6 cellular contexts compared by ENCODE assay signal in the genomic region with DNA sequence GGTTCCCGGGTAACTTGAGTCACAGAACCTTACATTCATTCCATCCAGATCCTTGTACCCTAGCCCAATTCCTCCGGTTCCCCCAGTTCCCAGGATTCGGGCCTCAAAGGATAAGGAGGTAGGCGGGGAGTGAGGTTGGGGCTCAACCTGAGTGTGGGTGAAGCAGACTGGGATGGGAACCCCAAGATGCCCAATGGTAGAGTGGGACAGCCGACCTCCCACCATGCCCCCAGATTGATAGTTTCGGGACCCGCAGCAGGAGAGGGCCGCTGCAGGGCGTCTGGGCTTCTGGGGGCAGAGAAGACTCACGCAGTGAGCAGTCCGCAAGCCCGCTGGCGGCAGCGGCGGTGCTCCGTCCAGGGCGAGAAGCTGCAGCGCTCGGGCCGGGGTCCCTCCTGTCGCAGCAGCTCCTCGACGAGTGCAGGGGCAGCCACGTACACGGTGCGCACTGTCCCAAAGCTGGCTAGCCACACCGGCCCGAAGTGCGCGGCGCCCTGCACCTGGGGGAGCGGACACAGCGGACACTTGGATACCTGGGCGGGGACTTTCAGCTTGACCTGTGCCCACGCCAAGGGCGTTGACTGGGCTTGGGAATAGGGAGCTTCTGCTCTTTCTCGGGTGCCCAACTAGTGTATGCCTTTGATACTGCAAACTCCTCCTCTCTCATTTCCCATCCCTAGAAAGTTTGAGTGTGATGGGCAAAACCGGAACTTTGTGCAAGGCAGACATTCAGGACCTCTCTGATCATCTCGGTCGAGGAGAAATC. TPM values are rescaled to one million over a fixed set of nuclear protein-coding genes. Genes with fewer than 3 reads are reported as not detected.
A peak's percentile ranks its signal among the peaks of the same experiment; 100 is the strongest.
DNase-seq lines count a peak whose midpoint lies in the region; TF ChIP-seq lines count a peak whose summit lies in the region.

No MANE protein-coding gene starts in this region.

- WGBS in SK-N-SH (ENCODE audit: low lambda C conversion rate) = 22% methylated on average over 19 of the region's 40 CpGs

- CTCF ChIA-PET in SK-N-SH (lab: Yijun Ruan, JAX) = interaction anchor here (0.6 to 3.1 kb wide), 14 partner anchors 9 to 232 kb away, joined by 3 to 27 read pairs (median 3); partner anchors contain the start of genes B4GALNT1, MARCHF9 and TSFM

- H3K9me2 ChIP-seq in SK-N-SH = no peaks in the 10 kb centered on the region

- H3K9me3 ChIP-seq in BLaER1 (no peaks in the 10 kb centered on the region; the same call in 1 of the 2 replicates), SK-N-SH (no peaks in the 10 kb centered on the region)

- peaks cover 3% of the 10 kb centered on the region for H3F3A ChIP-seq in SK-N-SH (replicated peaks; ENCODE audit: insufficient read depth)

- H3K9ac ChIP-seq in BLaER1 (no peak overlapping the region), SK-N-SH (no peak overlapping the region)

- TF ChIP-seq EP300 in SK-N-SH (IDR thresholded peaks at IDR 0.05; ENCODE audit: borderline replicate concordance in 1 of 2, low read depth in 1 of 2, low read length in 1 of 2) = no peak

- 0 out of 2 replicates have a peak, but pooled peaks cover 9% of the 10 kb centered on the region for H3K79me2 ChIP-seq in SK-N-SH (ENCODE audit: insufficient read depth)

- H2AFZ ChIP-seq in SK-N-SH (ENCODE audit: low read depth) = no peak overlapping the region; the same call in 1 of the 2 replicates

- H3K4me1 ChIP-seq in BLaER1 (peaks cover 15% of the 10 kb centered on the region), SK-N-SH (ENCODE audit: control insufficient read depth in 1 of 2, insufficient read depth in 2 of 2, low read depth in 1 of 2, low read length in 1 of 2) (peaks cover 2 to 28% of the 10 kb centered on the region in 2 experiments; a peak in 1 of 4 replicates)

- peak overlapping the region; percentile 47 for H3K4me3 ChIP-seq in BLaER1
- H3K4me3 ChIP-seq in SK-N-SH (ENCODE audit: low read depth in 2 of 2, low read length in 1 of 2) = peak overlapping the region in 1 of 2 experiments; percentile 21; a peak in 1 of 4 replicates

- H3K4me2 ChIP-seq in BLaER1 (peak overlapping the region; percentile 33), SK-N-SH (no peak overlapping the region)

- no peak for TF ChIP-seq RAD21 in SK-N-SH (IDR thresholded peaks at IDR 0.05; ENCODE audit: low read length)

- H3K27me3 ChIP-seq in BLaER1 (peaks cover 81% of the 10 kb centered on the region), SK-N-SH (ENCODE audit: insufficient read depth) (no peaks in the 10 kb centered on the region; the same call in 1 of the 2 replicates)

- POLR2A ChIA-PET in SK-N-SH (lab: Yijun Ruan, JAX) = interaction anchor here (1.4 to 2.0 kb wide), 2 partner anchors 9 to 21 kb away, joined by 5 to 9 read pairs; partner anchors contain the start of gene TSPAN31

- H3K36me3 ChIP-seq in BLaER1 (peaks cover 31% of the 10 kb centered on the region), SK-N-SH (replicated peaks in 1 of 2; ENCODE audit: control insufficient read depth in 1 of 2, insufficient read depth in 2 of 2, low read length in 1 of 2) (peaks cover 5 to 19% of the 10 kb centered on the region in 2 experiments)

- H4K20me1 ChIP-seq in BLaER1 (peaks cover 77% of the 10 kb centered on the region), SK-N-SH (ENCODE audit: insufficient read depth) (no peaks in the 10 kb centered on the region)

- H3K27ac ChIP-seq in BLaER1 = no peak overlapping the region
- no peak overlapping the region for H3K27ac ChIP-seq in SK-N-SH (ENCODE audit: low read depth in 2 of 2, low read length in 1 of 2)

- peak; percentile 46 for DNase-seq in SK-N-SH
- peak; percentile 18 for DNase-seq in iPS-NIHi11 (ENCODE audit: low spot score)
- DNase-seq in ecto neural progenitor cell (ENCODE audit: low spot score) = no peak
- DNase-seq in stimulated activated CD8-positive, alpha-beta memory T cell treated with anti-CD3 and anti-CD28 coated beads, Interleukin-4, amount 100 ng/mL, for 48 hours = no peak
- DNase-seq in NCI-H2081 (lab: John Stamatoyannopoulos, UW) = no peak

- TF ChIP-seq CTCF in SK-N-SH (IDR thresholded peaks at IDR 0.05) = no peak

TF ChIP-seq in SK-N-SH, 30 proteins besides CTCF, POLR2A, EP300 and RAD21:
- TF ChIP-seq SIN3A (IDR thresholded peaks at IDR 0.05; ENCODE audit: borderline replicate concordance, low read depth, low read length) (no peak), GABPA (IDR thresholded peaks at IDR 0.05; ENCODE audit: low read depth) (no peak), SMC3 (IDR thresholded peaks at IDR 0.05; ENCODE audit: low read depth, low read length) (no peak), CHD2 (IDR thresholded peaks at IDR 0.05; ENCODE audit: low read length, partially characterized antibody) (no peak)
- TF ChIP-seq, protein P1, sequence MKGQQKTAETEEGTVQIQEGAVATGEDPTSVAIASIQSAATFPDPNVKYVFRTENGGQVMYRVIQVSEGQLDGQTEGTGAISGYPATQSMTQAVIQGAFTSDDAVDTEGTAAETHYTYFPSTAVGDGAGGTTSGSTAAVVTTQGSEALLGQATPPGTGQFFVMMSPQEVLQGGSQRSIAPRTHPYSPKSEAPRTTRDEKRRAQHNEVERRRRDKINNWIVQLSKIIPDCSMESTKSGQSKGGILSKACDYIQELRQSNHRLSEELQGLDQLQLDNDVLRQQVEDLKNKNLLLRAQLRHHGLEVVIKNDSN (IDR thresholded peaks at IDR 0.05; ENCODE audit: borderline replicate concordance, low read depth) = no peak
- TF ChIP-seq, protein P2, sequence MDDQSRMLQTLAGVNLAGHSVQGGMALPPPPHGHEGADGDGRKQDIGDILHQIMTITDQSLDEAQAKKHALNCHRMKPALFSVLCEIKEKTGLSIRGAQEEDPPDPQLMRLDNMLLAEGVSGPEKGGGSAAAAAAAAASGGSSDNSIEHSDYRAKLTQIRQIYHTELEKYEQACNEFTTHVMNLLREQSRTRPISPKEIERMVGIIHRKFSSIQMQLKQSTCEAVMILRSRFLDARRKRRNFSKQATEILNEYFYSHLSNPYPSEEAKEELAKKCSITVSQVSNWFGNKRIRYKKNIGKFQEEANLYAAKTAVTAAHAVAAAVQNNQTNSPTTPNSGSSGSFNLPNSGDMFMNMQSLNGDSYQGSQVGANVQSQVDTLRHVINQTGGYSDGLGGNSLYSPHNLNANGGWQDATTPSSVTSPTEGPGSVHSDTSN (IDR thresholded peaks at IDR 0.05) = no peak

RNA-seq across cellular contexts. Expression of gene CYP27B1, which starts 1.0 kb away (rescaled TPM):
- 1.7 and 2.3 TPM in 2 replicates for polyA plus RNA-seq in SK-N-SH (2012; rRNA removed)
- polyA plus RNA-seq in SK-N-SH (2012; cell fraction: cytosol; rRNA removed) = 0.41 and 0.59 TPM in 2 replicates
- 19.4 TPM in 2 replicates for polyA plus RNA-seq in SK-N-SH (2012; cell fraction: nucleus; rRNA removed)

RNA-seq across cellular contexts. Expression of gene METTL1, which starts 6.0 kb away (rescaled TPM):
- 28.0 and 33.2 TPM in 2 replicates for polyA plus RNA-seq in SK-N-SH (2012; rRNA removed)
- polyA plus RNA-seq in SK-N-SH (2012; cell fraction: cytosol; rRNA removed) = 21.1 and 21.7 TPM in 2 replicates
- 65.6 and 65.7 TPM in 2 replicates for polyA plus RNA-seq in SK-N-SH (2012; cell fraction: nucleus; rRNA removed)

RNA-seq across cellular contexts. Expression of gene EEF1AKMT3, which starts 6.5 kb away (rescaled TPM):
- 10.3 and 10.8 TPM in 2 replicates for polyA plus RNA-seq in SK-N-SH (2012; rRNA removed)
- polyA plus RNA-seq in SK-N-SH (2012; cell fraction: cytosol; rRNA removed) = 10.6 and 11.1 TPM in 2 replicates
- polyA plus RNA-seq in SK-N-SH (2012; cell fraction: nucleus; rRNA removed) = 12.7 and 13.1 TPM in 2 replicates

RNA-seq across cellular contexts. Expression of gene MARCHF9, which starts 11.0 kb away (rescaled TPM):
- polyA plus RNA-seq in SK-N-SH (2012; rRNA removed) = 21.2 and 24.2 TPM in 2 replicates
- 11.5 and 17.1 TPM in 2 replicates for polyA plus RNA-seq in SK-N-SH (2012; cell fraction: cytosol; rRNA removed)
- polyA plus RNA-seq in SK-N-SH (2012; cell fraction: nucleus; rRNA removed) = 37.4 and 43.9 TPM in 2 replicates

RNA-seq across cellular contexts. Expression of gene CDK4, which starts 13.8 kb away (rescaled TPM):
- polyA plus RNA-seq in SK-N-SH (2012; rRNA removed) = 324 and 395 TPM in 2 replicates
- polyA plus RNA-seq in SK-N-SH (2012; cell fraction: cytosol; rRNA removed) = 245 and 311 TPM in 2 replicates
- 189 and 210 TPM in 2 replicates for polyA plus RNA-seq in SK-N-SH (2012; cell fraction: nucleus; rRNA removed)

Comparison
In these comparisons a context has a peak if more than half of its experiments do, and no peak if none do; other contexts are left out.
1. DNase-seq: peak in SK-N-SH (single experiment) and iPS-NIHi11 (single experiment); none in ecto neural progenitor cell (single experiment), stimulated activated CD8-positive, alpha-beta memory T cell treated with anti-CD3 and anti-CD28 coated beads, Interleukin-4, amount 100 ng/mL, for 48 hours (single experiment) and NCI-H2081 (0 of 2).